In genomic region chr13:20497376-20497775, GRCh38 we compare ENCODE assay signal across 30 cellular contexts.
"Had no signal": no experiment of that assay in that cellular context is flagged by ENCODE, and none has a peak within 500 bp of the region (broad histone marks: within the 10 kb centered on the region; RNA-seq: fewer than 3 reads in every experiment).

No MANE protein-coding gene starts in this region.

- H3K27me3 Mint-ChIP-seq: activated CD4-positive, alpha-beta memory T cell treated with anti-CD3 and anti-CD28 coated beads, Interleukin-2, amount 10 ng/mL, durations not matched to agents 7 days and 5 days; activated CD8-positive, alpha-beta memory T cell treated with anti-CD3 and anti-CD28 coated beads, Interleukin-2, amount 10 ng/mL, durations not matched to agents 7 days and 5 days; activated naive CD4-positive, alpha-beta T cell treated with anti-CD3 and anti-CD28 coated beads, Interleukin-2, amount 50 U/mL, for 24 hours; activated naive CD8-positive, alpha-beta T cell treated with anti-CD3 and anti-CD28 coated beads, Interleukin-2, amount 10 ng/mL, durations not matched to agents 7 days and 5 days; activated T-helper 17 cell treated with anti-CD3 and anti-CD28 coated beads, Interleukin-2, amount 50 U/mL, for 72 hours had no signal

- H3K4me1 Mint-ChIP-seq: activated naive CD8-positive, alpha-beta T cell treated with anti-CD3 and anti-CD28 coated beads, Interleukin-2, amount 10 ng/mL, durations not matched to agents 7 days and 5 days; activated T-helper 17 cell treated with anti-CD3 and anti-CD28 coated beads, Interleukin-2, amount 50 U/mL, for 72 hours had no signal

- H3K36me3 ChIP-seq: breast epithelium, SJCRH30, WERI-Rb-1 had no signal

- H3K4me3 Mint-ChIP-seq: activated CD4-positive, alpha-beta memory T cell treated with anti-CD3 and anti-CD28 coated beads, Interleukin-2, amount 10 ng/mL, durations not matched to agents 7 days and 5 days; activated CD8-positive, alpha-beta memory T cell treated with anti-CD3 and anti-CD28 coated beads, Interleukin-2, amount 10 ng/mL, durations not matched to agents 7 days and 5 days; activated naive CD4-positive, alpha-beta T cell treated with anti-CD3 and anti-CD28 coated beads, Interleukin-2, amount 50 U/mL, for 24 hours; activated naive CD8-positive, alpha-beta T cell treated with anti-CD3 and anti-CD28 coated beads, Interleukin-2, amount 10 ng/mL, durations not matched to agents 7 days and 5 days; activated T-cell treated with anti-CD3 and anti-CD28 coated beads, Interleukin-2, amount 50 U/mL, for 72 hours; activated T-helper 17 cell treated with anti-CD3 and anti-CD28 coated beads, Interleukin-2, amount 50 U/mL, for 72 hours had no signal

- H3K9me3 Mint-ChIP-seq: activated naive CD4-positive, alpha-beta T cell treated with anti-CD3 and anti-CD28 coated beads, Interleukin-2, amount 50 U/mL, for 24 hours; activated T-helper 17 cell treated with anti-CD3 and anti-CD28 coated beads, Interleukin-2, amount 50 U/mL, for 72 hours had no signal

- H3K4me3 ChIP-seq: ascending aorta, body of pancreas, breast epithelium, SJCRH30, SK-N-MC had no signal

- DNase-seq: activated CD4-positive, alpha-beta memory T cell treated with anti-CD3 and anti-CD28 coated beads, Interleukin-2, amount 10 ng/mL, durations not matched to agents 7 days and 5 days; activated CD4-positive, alpha-beta T cell treated with anti-CD3 and anti-CD28 coated beads for 1 hour; activated CD4-positive, alpha-beta T cell treated with anti-CD3 and anti-CD28 coated beads for 48 hours; activated CD4-positive, CD25-positive, alpha-beta regulatory T cell; activated CD8-positive, alpha-beta memory T cell treated with anti-CD3 and anti-CD28 coated beads for 24 hours; activated CD8-positive, alpha-beta memory T cell treated with anti-CD3 and anti-CD28 coated beads, Interleukin-2, amount 10 ng/mL, durations not matched to agents 7 days and 5 days; activated CD8-positive, alpha-beta memory T cell treated with anti-CD3 and anti-CD28 coated beads, Interleukin-2, amount 50 U/mL, for 48 hours; activated effector memory CD4-positive, alpha-beta T cell treated with anti-CD3 and anti-CD28 coated beads, Interleukin-2, amount 50 U/mL, for 16 hours; activated naive CD4-positive, alpha-beta T cell; activated naive CD8-positive, alpha-beta T cell treated with anti-CD3 and anti-CD28 coated beads, Interleukin-2, amount 10 ng/mL, durations not matched to agents 7 days and 5 days; activated T-cell treated with anti-CD3 and anti-CD28 coated beads, Interleukin-2, amount 50 U/mL, for 72 hours; amygdala; body of pancreas; caudate nucleus; NCI-H1105; NCI-H1417 treated with DMSO at 0.1 percent for 48 hours; NCI-H187 treated with DMSO at 0.1 percent for 48 hours; NCI-H2081; NCI-H345; NCI-H524 treated with DMSO at 0.1 percent for 48 hours; SHP77; SJCRH30; T1000; WERI-Rb-1 had no signal

- H3K27ac ChIP-seq: ascending aorta, body of pancreas, breast epithelium, SJCRH30, SK-N-MC, WERI-Rb-1 had no signal

- H3K4me1 ChIP-seq: body of pancreas, breast epithelium had no signal

- H3K27me3 ChIP-seq: ascending aorta, body of pancreas, breast epithelium, SJCRH30 had no signal

- ATAC-seq: activated CD8-positive, alpha-beta memory T cell treated with anti-CD3 and anti-CD28 coated beads, Interleukin-2, amount 10 ng/mL, durations not matched to agents 7 days and 5 days; activated T-cell treated with anti-CD3 and anti-CD28 coated beads, Interleukin-2, amount 50 U/mL, for 72 hours; activated T-helper 17 cell treated with anti-CD3 and anti-CD28 coated beads, Interleukin-2, amount 50 U/mL, for 72 hours; body of pancreas; Panc1 had no signal

- H3K9me3 ChIP-seq: ascending aorta, body of pancreas had no signal
